ENCODE assay signal across 8 cellular contexts in the genomic region with DNA sequence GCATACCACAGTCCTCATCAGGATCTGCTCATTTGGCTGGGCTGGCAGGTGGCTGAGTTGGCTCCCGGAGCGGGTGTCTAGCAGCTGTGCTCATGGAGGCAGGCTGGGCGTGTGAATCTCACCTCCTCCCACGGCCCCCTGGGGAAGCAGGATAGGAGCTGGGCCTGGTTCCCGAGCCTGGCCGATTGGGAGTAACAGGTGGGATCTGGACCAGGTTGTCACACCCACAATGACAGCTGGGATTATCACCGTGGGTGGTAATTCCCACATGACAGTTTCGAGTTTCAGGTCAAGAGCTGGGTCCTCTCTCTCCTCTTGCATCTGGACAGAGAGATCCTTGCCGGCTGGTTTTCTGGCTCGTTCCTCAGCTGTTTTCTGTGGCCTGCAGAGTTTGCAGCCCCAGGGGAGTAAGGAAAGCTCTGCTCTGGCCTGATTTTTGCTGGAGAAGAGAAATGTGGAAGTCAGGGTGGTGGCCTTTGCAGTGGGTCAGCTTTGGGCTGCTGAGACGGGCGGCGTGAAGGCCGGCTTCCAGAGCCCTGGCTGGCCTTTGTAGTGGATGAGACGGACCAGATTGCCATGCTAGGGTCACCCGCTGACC. TPM values are rescaled to one million over a fixed set of nuclear protein-coding genes. Genes with fewer than 3 reads are reported as not detected.
DNase-seq lines count a peak whose midpoint lies in the region; ATAC-seq lines count a peak whose summit lies in the region.
"Had no signal": no experiment of that assay in that cellular context is flagged by ENCODE, and none has a peak within 500 bp of the region (broad histone marks: within the 10 kb centered on the region; RNA-seq: fewer than 3 reads in every experiment).

No MANE protein-coding gene starts in this region.

- H3K27ac ChIP-seq in skeletal muscle tissue (ENCODE audit: low read depth, low read length): peak overlapping the region; percentile 13
- H3K27ac ChIP-seq: SK-N-MC had no signal

- in situ Hi-C loops in KBM-7 (cut with MboI; ENCODE audit: low pct_unique_long_range_greater_than_20kb, low sequenced_read_pairs): no loop called here

- peaks cover 4 to 47% (median 40%) of the 10 kb centered on the region in 3 donors for H3K27me3 ChIP-seq in skeletal muscle tissue (ENCODE audit: control insufficient read depth in 3 of 3, insufficient read depth in 3 of 3, low read length in 3 of 3)

- peak; percentile 93 for DNase-seq in NCI-H1092 treated with DMSO at 0.1 percent for 48 hours (lab: John Stamatoyannopoulos, UW)
- peak; percentile 62 for DNase-seq in RPMI8226
- peak; percentile 87 for DNase-seq in Right ventricle myocardium superior
- DNase-seq in KBM-7: no peak
- DNase-seq in MV-4-11 (lab: John Stamatoyannopoulos, UW): no peak
- DNase-seq in effector CD4-positive, alpha-beta T cell: no peak

- H3K9me3 ChIP-seq in skeletal muscle tissue (ENCODE audit: control insufficient read depth in 3 of 3, low read length in 3 of 3): no peaks in the 10 kb centered on the region

- H3K36me3 ChIP-seq in skeletal muscle tissue (ENCODE audit: control insufficient read depth in 3 of 3, insufficient read depth in 3 of 3, low read length in 3 of 3): no peaks in the 10 kb centered on the region

- H3K4me1 ChIP-seq in skeletal muscle tissue (ENCODE audit: control insufficient read depth in 3 of 3, insufficient read depth in 3 of 3, low read length in 3 of 3): peaks cover 31 to 43% (median 38%) of the 10 kb centered on the region in 3 donors

- H3K9ac ChIP-seq in skeletal muscle tissue (ENCODE audit: low read depth in 1 of 3, low read length in 3 of 3): peak overlapping the region in 1 of 3 donors; percentile 50

- intact Hi-C loops in Right ventricle myocardium superior (cut with DNase I): no loop called here

- H3K4me3 ChIP-seq in skeletal muscle tissue (ENCODE audit: low read length in 3 of 3): peak overlapping the region in 1 of 3 donors; percentile 22
- H3K4me3 ChIP-seq: SK-N-MC had no signal

- peak; percentile 75 for ATAC-seq in Right ventricle myocardium superior (ENCODE audit: poor library complexity)

RNA-seq across cellular contexts. Expression of a gene that starts 57.0 kb away (rescaled TPM):
- total RNA-seq in Right ventricle myocardium superior (28.2 TPM), skeletal muscle tissue (12.5 TPM)

Comparison
In these comparisons a context has a peak if more than half of its experiments do, and no peak if none do; other contexts are left out.
1. DNase-seq: peak in NCI-H1092 treated with DMSO at 0.1 percent for 48 hours (single experiment), RPMI8226 (single experiment) and Right ventricle myocardium superior (single experiment); none in KBM-7 (single experiment), MV-4-11 (single experiment) and effector CD4-positive, alpha-beta T cell (single experiment).